1 cellular context compared by ENCODE assay signal in the genomic region with DNA sequence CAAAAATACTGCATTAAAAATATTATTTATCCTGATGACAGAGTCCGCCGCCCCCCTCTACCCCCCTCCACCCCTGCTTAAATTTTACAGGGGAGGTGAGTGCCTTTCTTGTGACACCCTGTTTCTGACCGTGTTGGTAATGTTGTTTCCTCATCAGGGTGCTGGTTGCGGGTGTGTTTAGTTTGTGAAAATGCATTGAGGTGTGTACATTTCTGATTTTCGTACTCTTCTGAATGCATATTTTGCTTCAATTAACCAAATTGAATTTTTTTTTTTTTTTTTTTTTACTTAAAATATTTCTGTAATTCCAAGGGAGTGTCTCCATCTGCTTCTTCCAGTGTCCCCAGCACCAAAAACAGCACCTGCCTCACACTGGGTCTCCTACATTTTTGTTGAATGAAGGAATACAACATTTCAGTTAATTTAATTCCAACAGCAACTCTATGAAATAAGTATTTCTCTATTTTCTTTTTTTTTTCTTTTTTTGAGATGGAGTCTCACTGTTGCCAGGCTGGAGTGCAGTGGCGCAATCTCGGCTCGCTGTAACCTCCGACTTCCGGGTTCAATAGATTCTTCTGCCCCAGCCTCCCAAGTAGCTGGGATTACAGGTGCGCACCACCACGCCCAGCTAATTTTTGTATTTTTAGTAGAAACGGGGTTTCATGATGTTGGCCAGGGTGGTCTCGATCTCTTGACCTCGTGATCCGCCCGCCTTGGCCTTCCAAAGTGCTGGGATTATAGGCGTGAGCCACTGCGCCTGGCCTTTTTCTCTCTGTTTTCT.
TF ChIP-seq lines count a peak whose summit lies in the region.

No MANE protein-coding gene starts in this region.

TF ChIP-seq in HEK293T, 16 proteins besides CTCF, POLR2A, EP300 and RAD21:
- TF ChIP-seq L3MBTL2 (conservative IDR thresholded peaks at IDR 0.05), result no peak
- TF ChIP-seq ARNT (IDR thresholded peaks at IDR 0.05), result no peak
- TF ChIP-seq LEF1 (IDR thresholded peaks at IDR 0.05; ENCODE audit: borderline replicate concordance), result no peak
- no peak for TF ChIP-seq TARDBP (IDR thresholded peaks at IDR 0.05)
- TF ChIP-seq ZNF384 (IDR thresholded peaks at IDR 0.05), result no peak
- TF ChIP-seq CTBP1 (IDR thresholded peaks at IDR 0.05; ENCODE audit: borderline replicate concordance), result no peak
- no peak for TF ChIP-seq FOXK2 (IDR thresholded peaks at IDR 0.05)
- no peak for TF ChIP-seq FOXM1 (IDR thresholded peaks at IDR 0.05; ENCODE audit: borderline replicate concordance)
- TF ChIP-seq SP1 (IDR thresholded peaks at IDR 0.05), result no peak
- TF ChIP-seq HDGF (IDR thresholded peaks at IDR 0.05; ENCODE audit: borderline replicate concordance), result no peak
- TF ChIP-seq BHLHE40 (IDR thresholded peaks at IDR 0.05; ENCODE audit: borderline replicate concordance), result no peak
- no peak for TF ChIP-seq ELF4 (IDR thresholded peaks at IDR 0.05)
- no peak for TF ChIP-seq SUZ12 (IDR thresholded peaks at IDR 0.05)
- no peak for TF ChIP-seq NFRKB (IDR thresholded peaks at IDR 0.05)
- TF ChIP-seq FOXA1 (IDR thresholded peaks at IDR 0.05), result no peak
- TF ChIP-seq, protein P1, sequence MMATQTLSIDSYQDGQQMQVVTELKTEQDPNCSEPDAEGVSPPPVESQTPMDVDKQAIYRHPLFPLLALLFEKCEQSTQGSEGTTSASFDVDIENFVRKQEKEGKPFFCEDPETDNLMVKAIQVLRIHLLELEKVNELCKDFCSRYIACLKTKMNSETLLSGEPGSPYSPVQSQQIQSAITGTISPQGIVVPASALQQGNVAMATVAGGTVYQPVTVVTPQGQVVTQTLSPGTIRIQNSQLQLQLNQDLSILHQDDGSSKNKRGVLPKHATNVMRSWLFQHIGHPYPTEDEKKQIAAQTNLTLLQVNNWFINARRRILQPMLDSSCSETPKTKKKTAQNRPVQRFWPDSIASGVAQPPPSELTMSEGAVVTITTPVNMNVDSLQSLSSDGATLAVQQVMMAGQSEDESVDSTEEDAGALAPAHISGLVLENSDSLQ (IDR thresholded peaks at IDR 0.05), result no peak
